In genomic region chr9:4792572-4793411, GRCh38 we compare ENCODE assay signal across 8 cellular contexts. TPM values are rescaled to one million over a fixed set of nuclear protein-coding genes. Genes with fewer than 3 reads are reported as not detected.
DNase-seq lines count a peak whose midpoint lies in the region; ATAC-seq and TF ChIP-seq lines count a peak whose summit lies in the region.

RCL1 (plus strand) TSS chr9:4792944; CDS start chr9:4793092, 148 bp downstream.

- peaks cover 6% of the 10 kb centered on the region; the same call in 2 of the 3 replicates for H3K9me3 Mint-ChIP-seq in GM23338
- H3K9me3 Mint-ChIP-seq in activated T-helper 17 cell treated with anti-CD3 and anti-CD28 coated beads, Interleukin-2, amount 50 U/mL, for 72 hours, result no peaks in the 10 kb centered on the region
- no peaks in the 10 kb centered on the region for H3K9me3 Mint-ChIP-seq in naive thymus-derived CD8-positive, alpha-beta T cell

- H3K27me3 ChIP-seq in DOHH2 (ENCODE audit: control insufficient read depth, low read length) (no peaks in the 10 kb centered on the region), GM23338 (ENCODE audit: insufficient read depth) (no peaks in the 10 kb centered on the region)

- H3K27ac ChIP-seq in DOHH2 (ENCODE audit: low read depth, low read length), result peak within 1 kb of the TSS; percentile 33
- peak within 1 kb of the TSS; percentile 86 for H3K27ac ChIP-seq in GM23338 (ENCODE audit: low read depth)

- POLR2A ChIA-PET in naive thymus-derived CD8-positive, alpha-beta T cell (lab: Charles Lee), result interaction anchor here (0.6 to 2.8 kb wide), 17 partner anchors 9 to 1965 kb away, joined by 3 to 20 read pairs (median 4); partner anchors contain the start of genes AK3, CD274, CDC37L1 and JAK2

- H2AFZ ChIP-seq in GM23338, result peak within 1 kb of the TSS; percentile 85

- H3K9me2 ChIP-seq in DOHH2 (replicated peaks; ENCODE audit: control insufficient read depth, low read length), result no peaks in the 10 kb centered on the region
- no peaks in the 10 kb centered on the region for H3K9me2 ChIP-seq in GM23338 (ENCODE audit: insufficient read depth)

- peak; percentile 96 for ATAC-seq in GM23338
- peak; percentile 98 for ATAC-seq in activated T-helper 17 cell treated with anti-CD3 and anti-CD28 coated beads, Interleukin-2, amount 50 U/mL, for 72 hours (replicated peaks)
- peak; percentile 92 to 93 for ATAC-seq in naive thymus-derived CD8-positive, alpha-beta T cell

- H3K36me3 ChIP-seq in DOHH2 (ENCODE audit: control insufficient read depth, low read length) (peaks cover 14% of the 10 kb centered on the region), GM23338 (ENCODE audit: insufficient read depth) (no peaks in the 10 kb centered on the region)

- DNase-seq in GM23338 (ENCODE audit: low spot score) (peak; percentile 99), LHCN-M2 (ENCODE audit: low read depth) (peak; percentile 93), RPMI8226 (peak; percentile 96), fibroblast of mammary gland (ENCODE audit: low read depth) (peak; percentile 91)
- DNase-seq in naive thymus-derived CD8-positive, alpha-beta T cell, result peak; percentile 93 to 98 (median 96)
- DNase-seq in stimulated activated naive CD4-positive, alpha-beta T cell (lab: John Stamatoyannopoulos, UW), result peak; percentile 92 to 97 (median 96)

- H3K4me3 ChIP-seq in DOHH2 (ENCODE audit: low read length), result peak within 1 kb of the TSS; percentile 96
- H3K4me3 ChIP-seq in GM23338, result peak within 1 kb of the TSS; percentile 95
- H3K4me3 ChIP-seq in fibroblast of mammary gland (ENCODE audit: control insufficient read depth, low read depth, low read length), result peak within 1 kb of the TSS; percentile 92

- H3F3A ChIP-seq in DOHH2 (ENCODE audit: control insufficient read depth, insufficient read depth) (peaks cover under 1% of the 10 kb centered on the region; the same call in 1 of the 2 replicates), GM23338 (replicated peaks; ENCODE audit: low read depth) (0 out of 2 replicates have a peak, but pooled peaks cover 3% of the 10 kb centered on the region)

- TF ChIP-seq CTCF in DOHH2 (IDR thresholded peaks at IDR 0.05; ENCODE audit: low read depth, low read length, poor library complexity, severe bottlenecking), result no peak
- TF ChIP-seq CTCF in GM23338 (conservative IDR thresholded peaks at IDR 0.05; ENCODE audit: low read depth in 2 of 2), result no peak
- TF ChIP-seq CTCF in fibroblast of mammary gland (conservative IDR thresholded peaks at IDR 0.05; ENCODE audit: control insufficient read depth, insufficient read depth, low read depth, low read length), result no peak

- H3K27me3 Mint-ChIP-seq in GM23338 (ENCODE audit: insufficient read depth, low read depth, poor library complexity), result peaks cover 3% of the 10 kb centered on the region
- no peaks in the 10 kb centered on the region for H3K27me3 Mint-ChIP-seq in activated T-helper 17 cell treated with anti-CD3 and anti-CD28 coated beads, Interleukin-2, amount 50 U/mL, for 72 hours
- H3K27me3 Mint-ChIP-seq in naive thymus-derived CD8-positive, alpha-beta T cell, result peaks cover 0 to 2% (median 0%) of the 10 kb centered on the region in 5 donors

- H3K9me3 ChIP-seq in DOHH2 (ENCODE audit: control insufficient read depth, insufficient read depth, low read length), result no peaks in the 10 kb centered on the region

- peaks cover 26% of the 10 kb centered on the region for H3K4me1 Mint-ChIP-seq in GM23338
- peaks cover 35% of the 10 kb centered on the region for H3K4me1 Mint-ChIP-seq in activated T-helper 17 cell treated with anti-CD3 and anti-CD28 coated beads, Interleukin-2, amount 50 U/mL, for 72 hours
- H3K4me1 Mint-ChIP-seq in naive thymus-derived CD8-positive, alpha-beta T cell, result peaks cover 23 to 52% (median 43%) of the 10 kb centered on the region in 4 donors

- H3K36me3 Mint-ChIP-seq in GM23338 (ENCODE audit: low read depth), result peaks cover 15% of the 10 kb centered on the region
- peaks cover 6% of the 10 kb centered on the region for H3K36me3 Mint-ChIP-seq in activated T-helper 17 cell treated with anti-CD3 and anti-CD28 coated beads, Interleukin-2, amount 50 U/mL, for 72 hours (ENCODE audit: low read depth)
- no peaks in the 10 kb centered on the region for H3K36me3 Mint-ChIP-seq in naive thymus-derived CD8-positive, alpha-beta T cell

- H3K4me2 ChIP-seq in DOHH2 (ENCODE audit: low read length) (peak within 1 kb of the TSS; percentile 95), GM23338 (peak within 1 kb of the TSS; percentile 98)

- H4K20me1 ChIP-seq in DOHH2 (ENCODE audit: control insufficient read depth, insufficient read depth, low read depth, low read length) (peaks cover 19% of the 10 kb centered on the region; the same call in 1 of the 2 replicates), GM23338 (replicated peaks; ENCODE audit: insufficient read depth) (peaks cover 33% of the 10 kb centered on the region)

- peaks cover 50% of the 10 kb centered on the region for H3K79me2 ChIP-seq in DOHH2 (ENCODE audit: control insufficient read depth, low read length)
- peaks cover 45% of the 10 kb centered on the region for H3K79me2 ChIP-seq in GM23338 (replicated peaks; ENCODE audit: insufficient read depth)

- H3K4me1 ChIP-seq in DOHH2 (ENCODE audit: control insufficient read depth, low read length) (peaks cover 40% of the 10 kb centered on the region), GM23338 (ENCODE audit: insufficient read depth) (peaks cover 14% of the 10 kb centered on the region)

- H3K4me3 Mint-ChIP-seq in GM23338, result peak within 1 kb of the TSS; percentile 97
- peak within 1 kb of the TSS; percentile 89 for H3K4me3 Mint-ChIP-seq in activated T-helper 17 cell treated with anti-CD3 and anti-CD28 coated beads, Interleukin-2, amount 50 U/mL, for 72 hours
- peak within 1 kb of the TSS; percentile 94 to 98 (median 96) for H3K4me3 Mint-ChIP-seq in naive thymus-derived CD8-positive, alpha-beta T cell

- peak within 1 kb of the TSS; percentile 96 for H3K27ac Mint-ChIP-seq in GM23338
- H3K27ac Mint-ChIP-seq in activated T-helper 17 cell treated with anti-CD3 and anti-CD28 coated beads, Interleukin-2, amount 50 U/mL, for 72 hours, result peak within 1 kb of the TSS; percentile 90
- peak within 1 kb of the TSS; percentile 87 to 98 (median 96) for H3K27ac Mint-ChIP-seq in naive thymus-derived CD8-positive, alpha-beta T cell

TF ChIP-seq in GM23338, 12 proteins besides CTCF, POLR2A, EP300 and RAD21:
- TF ChIP-seq ETS1 (IDR thresholded peaks at IDR 0.05) (0 out of 2 replicates have a peak, but pooled peaks have one; percentile 43), POLR2AphosphoS5 (IDR thresholded peaks at IDR 0.05; ENCODE audit: low read depth) (peak; percentile 90), ZNF114 (CRISPR knock-in tag; IDR thresholded peaks at IDR 0.05) (no peak), STAT1 (IDR thresholded peaks at IDR 0.05; ENCODE audit: unreplicated experiment) (no peak)

RNA-seq across cellular contexts. Expression of gene RCL1, which starts in this region (rescaled TPM):
- total RNA-seq in GM23338 (2014; rRNA removed; shearing (Covaris generic)), result 41.2 and 44.1 TPM in 2 replicates
- 19.3 and 20.7 TPM in 2 replicates for polyA plus RNA-seq in GM23338 (2016; fragmentation: Nextera tagmentation; extraction: Ambion mirVana)
- total RNA-seq in LHCN-M2 (2014; rRNA removed), result 9.7 and 15.0 TPM in 2 replicates
- 3.7 TPM for polyA plus RNA-seq in LHCN-M2 (2012)
- total RNA-seq in activated T-helper 17 cell treated with anti-CD3 and anti-CD28 coated beads, Interleukin-2, amount 50 U/mL, for 72 hours, result 10 to 100 TPM; 18.9 to 38.2 TPM
- 10 to 100 TPM; 26.1 to 28.3 TPM for total RNA-seq in naive thymus-derived CD8-positive, alpha-beta T cell
- 10 to 100 TPM; 18.7 to 22.2 (median 20.2) TPM for polyA plus RNA-seq in naive thymus-derived CD8-positive, alpha-beta T cell

Comparison
In these comparisons a context has a peak if more than half of its experiments do, and no peak if none do; other contexts are left out.
1. Peak in every context shown above with its lines: DNase-seq, ATAC-seq, H3K4me3 ChIP-seq and H3K27ac ChIP-seq.